In the genomic region with DNA sequence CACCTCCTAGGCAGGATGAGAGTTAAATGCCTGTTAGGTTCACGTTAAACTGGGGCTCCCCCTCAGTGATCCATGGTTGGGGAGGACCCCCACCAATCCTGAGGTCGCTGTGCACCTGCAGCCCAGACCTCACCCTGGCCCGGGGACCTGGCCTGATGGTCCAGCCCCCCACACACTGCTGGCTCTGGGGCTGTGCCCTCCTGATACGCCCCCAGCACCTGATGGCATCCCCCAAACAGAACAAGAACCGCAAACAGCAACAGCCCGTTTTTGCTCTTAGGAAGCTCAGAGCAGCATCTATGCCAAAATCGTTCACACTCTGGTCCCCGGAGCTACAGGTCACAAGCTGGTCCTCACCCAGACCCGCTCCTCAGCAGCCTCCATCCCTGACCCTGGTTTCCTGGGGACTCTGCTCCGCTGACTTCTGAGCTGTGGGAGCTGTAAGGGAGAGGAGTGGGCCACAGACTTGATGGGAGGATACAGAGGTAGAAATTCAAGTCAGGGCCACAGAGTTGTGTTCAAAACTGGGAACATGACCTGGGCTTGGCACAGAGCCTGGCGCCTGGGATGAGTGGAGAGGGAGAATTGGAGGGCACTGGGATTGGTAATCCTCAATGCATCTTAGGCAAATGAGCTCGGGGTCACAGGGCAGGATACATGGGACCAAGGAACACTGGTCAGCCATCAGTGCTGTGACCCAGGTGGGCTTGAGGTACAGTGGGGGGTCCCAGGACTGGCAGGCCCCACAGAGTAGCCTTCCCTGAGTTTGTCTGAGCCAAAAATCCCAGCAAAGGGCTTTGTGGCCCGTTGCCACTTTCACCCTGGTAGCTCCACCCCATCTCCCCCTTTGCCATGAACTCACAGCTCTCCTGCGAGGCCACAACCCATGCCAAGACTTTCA, we compare ENCODE assay signal across 19 cellular contexts.
DNase-seq lines count a peak whose midpoint lies in the region; ATAC-seq and TF ChIP-seq lines count a peak whose summit lies in the region.
"Had no signal": no experiment of that assay in that cellular context is flagged by ENCODE, and none has a peak within 500 bp of the region (broad histone marks: within the 10 kb centered on the region; RNA-seq: fewer than 3 reads in every experiment).

No MANE protein-coding gene starts in this region.

- WGBS in lung, 2 donors = 84 to 90% methylated on average over 14 of the region's 14 CpGs

- H3K4me1 ChIP-seq in lung (ENCODE audit: control insufficient read depth in 2 of 2, insufficient read depth in 2 of 2, low read length in 2 of 2) (no peaks in the 10 kb centered on the region), HAP-1 (no peaks in the 10 kb centered on the region)

- H3K4me1 Mint-ChIP-seq in type B pancreatic cell (ENCODE audit: unreplicated experiment) = peaks cover 10% of the 10 kb centered on the region
- H3K4me1 Mint-ChIP-seq: activated T-helper 17 cell treated with anti-CD3 and anti-CD28 coated beads, Interleukin-2, amount 50 U/mL, for 72 hours had no signal

- intact Hi-C loops in Right ventricle myocardium inferior (cut with DNase I) (no loop called here), cardiac septum (cut with DNase I) (no loop called here)

- H3K27ac Mint-ChIP-seq in type B pancreatic cell = no peak overlapping the region
- H3K27ac Mint-ChIP-seq: activated T-helper 17 cell treated with anti-CD3 and anti-CD28 coated beads, Interleukin-2, amount 50 U/mL, for 72 hours; dendritic cell treated with granulocyte-macrophage colony-stimulating factor and Interleukin-4, amounts not matched to agents 40 ng/mL and 50 ng/mL, for 4 days had no signal

- H3K4me3 ChIP-seq in lung (no peak overlapping the region), HAP-1 (no peak overlapping the region)
- H3K4me3 ChIP-seq: heart left ventricle, pancreas, tibial artery had no signal

- ATAC-seq in Right ventricle myocardium inferior = no peak
- ATAC-seq in lung (ENCODE audit: insufficient read depth, low FRiP score) = no peak
- ATAC-seq in HG03442 (IDR thresholded peaks at IDR 0.05; ENCODE audit: unreplicated experiment) = no peak

- H3K27me3 ChIP-seq in lung (ENCODE audit: control insufficient read depth, insufficient read depth) = peaks cover 11% of the 10 kb centered on the region
- H3K27me3 ChIP-seq in HAP-1 (ENCODE audit: low read depth) = peaks cover 2% of the 10 kb centered on the region; the same call in 1 of the 2 replicates
- H3K27me3 ChIP-seq: pancreas had no signal

- H3K36me3 ChIP-seq in lung (ENCODE audit: control insufficient read depth in 2 of 2, insufficient read depth in 2 of 2, low read length in 2 of 2) (no peaks in the 10 kb centered on the region), HAP-1 (replicated peaks) (no peaks in the 10 kb centered on the region)
- H3K36me3 ChIP-seq: heart left ventricle, pancreas, tibial artery had no signal

- no peaks in the 10 kb centered on the region for H3K9me3 Mint-ChIP-seq in type B pancreatic cell
- H3K9me3 Mint-ChIP-seq: activated T-helper 17 cell treated with anti-CD3 and anti-CD28 coated beads, Interleukin-2, amount 50 U/mL, for 72 hours; dendritic cell treated with granulocyte-macrophage colony-stimulating factor and Interleukin-4, amounts not matched to agents 40 ng/mL and 50 ng/mL, for 4 days had no signal

- in situ Hi-C loops in HAP-1 (cut with MboI; ENCODE audit: low sequenced_read_pairs) = no loop called here

- DNase-seq in Right ventricle myocardium inferior (ENCODE audit: missing footprints) = peak; percentile 56
- no peak for DNase-seq in cardiac septum (ENCODE audit: low spot score)
- peak; percentile 23 for DNase-seq in lung (ENCODE audit: low spot score)
- peak; percentile 55 for DNase-seq in type B pancreatic cell (ENCODE audit: extremely low spot score, unreplicated experiment)
- DNase-seq in NCI-H2196 treated with DMSO at 0.1 percent for 48 hours (lab: John Stamatoyannopoulos, UW; ENCODE audit: unreplicated experiment) = no peak
- no peak for DNase-seq in HAP-1 (ENCODE audit: low spot score in 2 of 2)
- DNase-seq: activated CD4-positive, alpha-beta T cell treated with anti-CD3 and anti-CD28 coated beads, Interleukin-2, amount 50 U/mL, for 48 hours; Calu3; kidney; NCI-H2081; NCI-H526; stimulated activated CD4-positive, alpha-beta T cell treated with anti-CD3 and anti-CD28 coated beads, Interleukin-4, amount 100 ng/mL, for 4 hours had no signal

- TF ChIP-seq CTCF in lung (IDR thresholded peaks at IDR 0.05; ENCODE audit: control extremely low read depth, extremely low read depth) (no peak), type B pancreatic cell (conservative IDR thresholded peaks at IDR 0.05) (no peak)

- peaks cover 29% of the 10 kb centered on the region for H3K27me3 Mint-ChIP-seq in type B pancreatic cell

- H3K36me3 Mint-ChIP-seq in type B pancreatic cell = no peaks in the 10 kb centered on the region

- H3K9me3 ChIP-seq in lung (ENCODE audit: control insufficient read depth in 2 of 2, insufficient read depth in 1 of 2, low read length in 1 of 2) (no peaks in the 10 kb centered on the region), HAP-1 (no peaks in the 10 kb centered on the region)
- H3K9me3 ChIP-seq: heart left ventricle, pancreas, tibial artery had no signal

- peak overlapping the region; percentile 72 for H3K27ac ChIP-seq in angular gyrus (ENCODE audit: low read depth, low read length)
- no peak overlapping the region for H3K27ac ChIP-seq in lung (ENCODE audit: low read depth in 1 of 2, low read length in 1 of 2)
- H3K27ac ChIP-seq: heart left ventricle, pancreas, tibial artery had no signal

- H3K4me3 Mint-ChIP-seq in type B pancreatic cell = no peak overlapping the region
- H3K4me3 Mint-ChIP-seq: activated T-helper 17 cell treated with anti-CD3 and anti-CD28 coated beads, Interleukin-2, amount 50 U/mL, for 72 hours; dendritic cell treated with granulocyte-macrophage colony-stimulating factor and Interleukin-4, amounts not matched to agents 40 ng/mL and 50 ng/mL, for 4 days had no signal

Comparison
In these comparisons a context has a peak if more than half of its experiments do, and no peak if none do; other contexts are left out.
1. DNase-seq: peak in Right ventricle myocardium inferior (single experiment), lung (single experiment) and type B pancreatic cell (single experiment); none in cardiac septum (single experiment), NCI-H2196 treated with DMSO at 0.1 percent for 48 hours (single experiment) and HAP-1 (0 of 2).